Comparison of ENCODE assay signal across 8 cellular contexts in genomic region chr12:121799175-121799841, GRCh38. TPM values are rescaled to one million over a fixed set of nuclear protein-coding genes. Genes with fewer than 3 reads are reported as not detected.
A peak's percentile ranks its signal among the peaks of the same experiment; 100 is the strongest.
DNase-seq lines count a peak whose midpoint lies in the region; ATAC-seq, FAIRE-seq and TF ChIP-seq lines count a peak whose summit lies in the region.

No MANE protein-coding gene starts in this region.

- H3K27me3 ChIP-seq in lung (ENCODE audit: control insufficient read depth, insufficient read depth): no peaks in the 10 kb centered on the region

- H3K36me3 ChIP-seq in lung (ENCODE audit: control insufficient read depth in 2 of 2, insufficient read depth in 2 of 2, low read length in 2 of 2): peaks cover 0 to 4% of the 10 kb centered on the region in 2 donors

- no peaks in the 10 kb centered on the region for H3K27me3 Mint-ChIP-seq in activated B cell treated with CpG ODN at 0.5 μM for 24 hours
- H3K27me3 Mint-ChIP-seq in effector memory CD8-positive, alpha-beta T cell: no peaks in the 10 kb centered on the region
- no peaks in the 10 kb centered on the region for H3K27me3 Mint-ChIP-seq in stimulated activated naive CD8-positive, alpha-beta T cell treated with anti-CD3 and anti-CD28 coated beads, Interleukin-15, amount 100 ng/mL, for 72 hours

- peaks cover 45% of the 10 kb centered on the region for H3K4me1 Mint-ChIP-seq in activated B cell treated with CpG ODN at 0.5 μM for 24 hours
- peaks cover 48 to 53% of the 10 kb centered on the region in 2 donors for H3K4me1 Mint-ChIP-seq in effector memory CD8-positive, alpha-beta T cell (ENCODE audit: low read depth in 2 of 2)
- peaks cover 59% of the 10 kb centered on the region for H3K4me1 Mint-ChIP-seq in stimulated activated naive CD8-positive, alpha-beta T cell treated with anti-CD3 and anti-CD28 coated beads, Interleukin-15, amount 100 ng/mL, for 72 hours

- peaks cover 3 to 22% of the 10 kb centered on the region in 2 donors for H3K4me1 ChIP-seq in lung (ENCODE audit: control insufficient read depth in 2 of 2, insufficient read depth in 2 of 2, low read length in 2 of 2)

- CTCF ChIA-PET in activated B cell treated with CpG ODN at 0.5 μM for 24 hours (lab: Charles Lee): interaction anchor here (1.2 to 11.1 kb wide), 3 partner anchors 8 to 18 kb away, joined by 3 to 635 read pairs (median 4); partner anchors contain the start of gene SETD1B

- peak overlapping the region; percentile 86 for H3K27ac Mint-ChIP-seq in activated B cell treated with CpG ODN at 0.5 μM for 24 hours
- H3K27ac Mint-ChIP-seq in effector memory CD8-positive, alpha-beta T cell: peak overlapping the region; percentile 88 to 90
- H3K27ac Mint-ChIP-seq in stimulated activated naive CD8-positive, alpha-beta T cell treated with anti-CD3 and anti-CD28 coated beads, Interleukin-15, amount 100 ng/mL, for 72 hours: peak overlapping the region; percentile 59 to 85

- H3K27ac ChIP-seq in lung (ENCODE audit: low read depth in 1 of 2, low read length in 1 of 2): peak overlapping the region; percentile 100

- no peak for TF ChIP-seq CTCF in activated B cell treated with CpG ODN at 0.5 μM for 24 hours (IDR thresholded peaks at IDR 0.05)
- no peak for TF ChIP-seq CTCF in lung (IDR thresholded peaks at IDR 0.05; ENCODE audit: control extremely low read depth, extremely low read depth)

- intact Hi-C loops in activated B cell treated with CpG ODN at 0.5 μM for 24 hours (cut with micrococcal nuclease): loop anchor here (1.0 kb wide), 1 partner anchor 12 kb away; no protein-coding TSS in a partner anchor

- POLR2A ChIA-PET in activated B cell treated with CpG ODN at 0.5 μM for 24 hours (lab: Charles Lee): interaction anchor here (0.6 to 33.0 kb wide), 10 partner anchors 3 to 528 kb away, joined by 3 to 1155 read pairs (median 5); partner anchors contain the start of genes CFAP251, PSMD9, RHOF and SETD1B

- FAIRE-seq in H54 (lab: Jason Lieb, UNC): no peak

- no peak for ATAC-seq in activated B cell treated with CpG ODN at 0.5 μM for 24 hours (ENCODE audit: low read depth)
- peak; percentile 27 for ATAC-seq in effector memory CD8-positive, alpha-beta T cell (replicated peaks)
- no peak for ATAC-seq in lung (ENCODE audit: insufficient read depth, low FRiP score)
- ATAC-seq in stimulated activated naive CD8-positive, alpha-beta T cell treated with anti-CD3 and anti-CD28 coated beads, Interleukin-15, amount 100 ng/mL, for 72 hours: peak; percentile 6
- no peak for ATAC-seq in HG02938 (IDR thresholded peaks at IDR 0.05; ENCODE audit: unreplicated experiment)

- 11 to 15% methylated on average over 28 to 30 of the region's 30 CpGs for WGBS in lung, 2 donors

- DNase-seq in AG20443 (ENCODE audit: low spot score): peak; percentile 77
- DNase-seq in H54 (ENCODE audit: insufficient read length, low spot score): peak; percentile 86
- DNase-seq in NCI-H345 (lab: John Stamatoyannopoulos, UW): peak; percentile 91
- DNase-seq in activated B cell treated with CpG ODN at 0.5 μM for 24 hours: peak; percentile 45
- DNase-seq in effector memory CD8-positive, alpha-beta T cell: peak in 1 of 3 experiments; percentile 47
- peak; percentile 71 for DNase-seq in lung (ENCODE audit: low spot score)
- DNase-seq in stimulated activated naive CD8-positive, alpha-beta T cell treated with anti-CD3 and anti-CD28 coated beads, Interleukin-15, amount 100 ng/mL, for 72 hours: peak; percentile 50 to 65

- no peaks in the 10 kb centered on the region for H3K9me3 ChIP-seq in lung (ENCODE audit: control insufficient read depth in 2 of 2, insufficient read depth in 1 of 2, low read length in 1 of 2)

- TF ChIP-seq POLR2A in H54 (IDR thresholded peaks at IDR 0.05; ENCODE audit: low read depth, low read length): no peak

- H3K4me3 ChIP-seq in lung: peak overlapping the region; percentile 24

- peaks cover 46% of the 10 kb centered on the region for H3K36me3 Mint-ChIP-seq in activated B cell treated with CpG ODN at 0.5 μM for 24 hours (ENCODE audit: low read depth)
- H3K36me3 Mint-ChIP-seq in effector memory CD8-positive, alpha-beta T cell (ENCODE audit: insufficient read depth): peaks cover 71% of the 10 kb centered on the region

- peak overlapping the region; percentile 85 for H3K4me3 Mint-ChIP-seq in activated B cell treated with CpG ODN at 0.5 μM for 24 hours
- peak overlapping the region; percentile 81 to 83 for H3K4me3 Mint-ChIP-seq in effector memory CD8-positive, alpha-beta T cell
- peak overlapping the region; percentile 82 to 90 for H3K4me3 Mint-ChIP-seq in stimulated activated naive CD8-positive, alpha-beta T cell treated with anti-CD3 and anti-CD28 coated beads, Interleukin-15, amount 100 ng/mL, for 72 hours

- H3K9me3 Mint-ChIP-seq in activated B cell treated with CpG ODN at 0.5 μM for 24 hours: no peaks in the 10 kb centered on the region
- H3K9me3 Mint-ChIP-seq in effector memory CD8-positive, alpha-beta T cell: no peaks in the 10 kb centered on the region
- H3K9me3 Mint-ChIP-seq in stimulated activated naive CD8-positive, alpha-beta T cell treated with anti-CD3 and anti-CD28 coated beads, Interleukin-15, amount 100 ng/mL, for 72 hours: no peaks in the 10 kb centered on the region

RNA-seq across cellular contexts. Expression of gene SETD1B, which starts 4.5 kb away (rescaled TPM):
- total RNA-seq in activated B cell treated with CpG ODN at 0.5 μM for 24 hours (36.0 and 40.3 TPM in 2 replicates), lung (10 to 100 TPM; 12.4 to 28.1 TPM)
- polyA plus RNA-seq in lung: 1 to 10 TPM; 7.3 to 8.3 TPM

RNA-seq across cellular contexts. Expression of gene RHOF, which starts 5.8 kb away (rescaled TPM):
- total RNA-seq in activated B cell treated with CpG ODN at 0.5 μM for 24 hours (133 and 142 TPM in 2 replicates), lung (10 to 100 TPM; 33.2 to 34.7 TPM)
- polyA plus RNA-seq in lung: 10 to 100 TPM; 15.1 to 16.5 TPM

RNA-seq across cellular contexts. Expression of gene HPD, which starts 59.4 kb away (rescaled TPM):
- total RNA-seq in activated B cell treated with CpG ODN at 0.5 μM for 24 hours: not detected in 2 replicates
- total RNA-seq in lung: 1 to 10 TPM in 1 of 2 donors, not detected in 1; 4.0 TPM
- polyA plus RNA-seq in lung: 1 to 10 TPM in 1 of 2 donors, under 1 TPM in 1; 0.88 to 1.2 TPM

Comparison
In these comparisons a context has a peak if more than half of its experiments do, and no peak if none do; other contexts are left out.
1. ATAC-seq: peak in effector memory CD8-positive, alpha-beta T cell (single experiment) and stimulated activated naive CD8-positive, alpha-beta T cell treated with anti-CD3 and anti-CD28 coated beads, Interleukin-15, amount 100 ng/mL, for 72 hours (single experiment); none in activated B cell treated with CpG ODN at 0.5 μM for 24 hours (single experiment), lung (single experiment) and HG02938 (single experiment).
2. Peak in every context shown above with its lines, with median percentiles within 50 percentile points of each other: H3K27ac Mint-ChIP-seq and H3K4me3 Mint-ChIP-seq.